11 cellular contexts compared by ENCODE assay signal in the genomic region with DNA sequence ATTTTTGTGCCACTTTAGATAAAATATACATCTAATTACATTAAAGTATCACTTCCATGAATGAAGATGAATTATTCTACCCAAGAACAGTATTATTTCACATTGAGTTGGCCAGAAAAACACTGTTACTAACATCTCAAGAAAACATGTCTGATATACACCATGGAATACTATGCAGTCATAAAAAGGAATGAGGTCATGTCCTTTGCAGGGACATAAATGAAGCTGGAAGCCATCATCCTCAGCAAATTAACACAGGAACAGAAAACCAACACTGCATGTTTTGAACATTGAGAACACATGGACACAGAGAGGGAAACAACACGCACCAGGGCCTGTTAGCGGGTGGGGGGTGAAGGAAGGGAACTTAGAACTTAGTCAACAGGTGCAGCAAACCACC.
"Had no signal": no experiment of that assay in that cellular context is flagged by ENCODE, and none has a peak within 500 bp of the region (broad histone marks: within the 10 kb centered on the region; RNA-seq: fewer than 3 reads in every experiment).

No MANE protein-coding gene starts in this region.

- H3K4me1 Mint-ChIP-seq: GM23338 had no signal

- H3K4me3 Mint-ChIP-seq: GM23338, H9, HFFc6 had no signal

- ATAC-seq: GM23338, HCT116 had no signal

- H3K27ac Mint-ChIP-seq: GM23338, H9, HFFc6 had no signal

- H3K36me3 ChIP-seq: HAP-1 had no signal

- H3K9ac ChIP-seq: GM23248 had no signal

- H3K27ac ChIP-seq: GM23248 had no signal

- H3K4me2 ChIP-seq: GM23338 had no signal

- H3K4me3 ChIP-seq: GM23248, GM23338, HAP-1 had no signal

- H3K9me3 ChIP-seq: HAP-1 had no signal

- H3K4me1 ChIP-seq: HAP-1 had no signal

- FAIRE-seq: H1, H54 had no signal

- DNase-seq: GM23248, GOT3, H7, H9, HCEC 1CT, HFFc6 had no signal

- H2AFZ ChIP-seq: GM23248, GM23338 had no signal

- H3K9me3 Mint-ChIP-seq: HFFc6 had no signal
